11 cellular contexts compared by ENCODE assay signal in genomic region chr5:16461782-16462181, GRCh38. TPM values are rescaled to one million over a fixed set of nuclear protein-coding genes. Genes with fewer than 3 reads are reported as not detected.
DNase-seq lines count a peak whose midpoint lies in the region; ATAC-seq and TF ChIP-seq lines count a peak whose summit lies in the region.
"Had no signal": no experiment of that assay in that cellular context is flagged by ENCODE, and none has a peak within 500 bp of the region (broad histone marks: within the 10 kb centered on the region; RNA-seq: fewer than 3 reads in every experiment).

No MANE protein-coding gene starts in this region.

- no peaks in the 10 kb centered on the region for H3K27me3 Mint-ChIP-seq in activated naive CD4-positive, alpha-beta T cell treated with anti-CD3 and anti-CD28 coated beads, Interleukin-2, amount 50 U/mL, for 24 hours

- H3K27ac Mint-ChIP-seq in activated naive CD4-positive, alpha-beta T cell treated with anti-CD3 and anti-CD28 coated beads, Interleukin-2, amount 50 U/mL, for 24 hours = peak overlapping the region; percentile 80

- ATAC-seq in SK-N-SH treated with all-trans-retinoic acid at 6 μM for 48 hours = peak; percentile 3; the same call in 1 of the 3 replicates
- no peak for ATAC-seq in HG03571 (IDR thresholded peaks at IDR 0.05; ENCODE audit: unreplicated experiment)

- TF ChIP-seq CTCF in fibroblast of the aortic adventitia (IDR thresholded peaks at IDR 0.05; ENCODE audit: insufficient read depth, low read length) = no peak

- H3K36me3 Mint-ChIP-seq in activated naive CD4-positive, alpha-beta T cell treated with anti-CD3 and anti-CD28 coated beads, Interleukin-2, amount 50 U/mL, for 24 hours = peaks cover 27% of the 10 kb centered on the region

- H3K4me3 Mint-ChIP-seq in activated naive CD4-positive, alpha-beta T cell treated with anti-CD3 and anti-CD28 coated beads, Interleukin-2, amount 50 U/mL, for 24 hours = peak overlapping the region; percentile 64
- H3K4me3 Mint-ChIP-seq: CD14-positive monocyte had no signal

- H3K4me1 Mint-ChIP-seq in activated naive CD4-positive, alpha-beta T cell treated with anti-CD3 and anti-CD28 coated beads, Interleukin-2, amount 50 U/mL, for 24 hours = peaks cover 88% of the 10 kb centered on the region

- no peak for DNase-seq in activated naive CD4-positive, alpha-beta T cell (lab: John Stamatoyannopoulos, UW)
- DNase-seq in fibroblast of the aortic adventitia (ENCODE audit: low read depth) (peak; percentile 59), smooth muscle cell of the brain vasculature (ENCODE audit: low read depth, low spot score) (peak; percentile 18), NCI-H1092 (lab: John Stamatoyannopoulos, UW) (no peak), UCSD-AML1 (lab: John Stamatoyannopoulos, UW; ENCODE audit: unreplicated experiment) (no peak)
- DNase-seq: amygdala, NCI-H524 treated with DMSO at 0.1 percent for 48 hours had no signal

- no peak overlapping the region for H3K4me3 ChIP-seq in fibroblast of the aortic adventitia (ENCODE audit: low read depth, low read length)

- H3K9me3 Mint-ChIP-seq in activated naive CD4-positive, alpha-beta T cell treated with anti-CD3 and anti-CD28 coated beads, Interleukin-2, amount 50 U/mL, for 24 hours = no peaks in the 10 kb centered on the region
- H3K9me3 Mint-ChIP-seq: CD14-positive monocyte had no signal

TF ChIP-seq in SK-N-SH treated with all-trans-retinoic acid at 6 μM for 48 hours, 23 proteins besides CTCF, POLR2A, EP300 and RAD21:
- no peak for TF ChIP-seq ZNF8 (CRISPR knock-in tag; IDR thresholded peaks at IDR 0.05)
- TF ChIP-seq RARB (CRISPR knock-in tag; IDR thresholded peaks at IDR 0.05) = no peak
- no peak for TF ChIP-seq ZFP3 (CRISPR knock-in tag; IDR thresholded peaks at IDR 0.05)
- TF ChIP-seq PATZ1 (CRISPR knock-in tag; IDR thresholded peaks at IDR 0.05; ENCODE audit: borderline replicate concordance) = no peak
- TF ChIP-seq ISL1 (CRISPR knock-in tag; IDR thresholded peaks at IDR 0.05) = no peak
- no peak for TF ChIP-seq ZC3H10 (CRISPR knock-in tag; IDR thresholded peaks at IDR 0.05)
- no peak for TF ChIP-seq ESRRG (CRISPR knock-in tag; IDR thresholded peaks at IDR 0.05)
- TF ChIP-seq ZNF565 (CRISPR knock-in tag; conservative IDR thresholded peaks at IDR 0.05; ENCODE audit: low read depth) = no peak
- no peak for TF ChIP-seq GLIS3 (CRISPR knock-in tag; IDR thresholded peaks at IDR 0.05)
- TF ChIP-seq POU6F1 (CRISPR knock-in tag; IDR thresholded peaks at IDR 0.05; ENCODE audit: borderline replicate concordance, low read depth) = no peak
- TF ChIP-seq OSR1 (CRISPR knock-in tag; IDR thresholded peaks at IDR 0.05) = no peak
- TF ChIP-seq CSDC2 (CRISPR knock-in tag; IDR thresholded peaks at IDR 0.05) = no peak
- no peak for TF ChIP-seq ZFP30 (CRISPR knock-in tag; IDR thresholded peaks at IDR 0.05)
- TF ChIP-seq TCF4 (CRISPR knock-in tag; IDR thresholded peaks at IDR 0.05; ENCODE audit: borderline replicate concordance) = no peak
- no peak for TF ChIP-seq CREB5 (CRISPR knock-in tag; IDR thresholded peaks at IDR 0.05; ENCODE audit: low read depth)

RNA-seq across cellular contexts. Expression of gene ZNF622, which starts 3.8 kb away (rescaled TPM):
- total RNA-seq in fibroblast of the aortic adventitia (ENCODE audit: low replicate concordance) = 30.8 and 77.8 TPM in 2 replicates

Comparison
In these comparisons a context has a peak if more than half of its experiments do, and no peak if none do; other contexts are left out.
1. DNase-seq: peak in fibroblast of the aortic adventitia (single experiment) and smooth muscle cell of the brain vasculature (single experiment); none in activated naive CD4-positive, alpha-beta T cell (0 of 4), NCI-H1092 (single experiment) and UCSD-AML1 (single experiment).